ENCODE assay signal across 1 cellular context in the genomic region with DNA sequence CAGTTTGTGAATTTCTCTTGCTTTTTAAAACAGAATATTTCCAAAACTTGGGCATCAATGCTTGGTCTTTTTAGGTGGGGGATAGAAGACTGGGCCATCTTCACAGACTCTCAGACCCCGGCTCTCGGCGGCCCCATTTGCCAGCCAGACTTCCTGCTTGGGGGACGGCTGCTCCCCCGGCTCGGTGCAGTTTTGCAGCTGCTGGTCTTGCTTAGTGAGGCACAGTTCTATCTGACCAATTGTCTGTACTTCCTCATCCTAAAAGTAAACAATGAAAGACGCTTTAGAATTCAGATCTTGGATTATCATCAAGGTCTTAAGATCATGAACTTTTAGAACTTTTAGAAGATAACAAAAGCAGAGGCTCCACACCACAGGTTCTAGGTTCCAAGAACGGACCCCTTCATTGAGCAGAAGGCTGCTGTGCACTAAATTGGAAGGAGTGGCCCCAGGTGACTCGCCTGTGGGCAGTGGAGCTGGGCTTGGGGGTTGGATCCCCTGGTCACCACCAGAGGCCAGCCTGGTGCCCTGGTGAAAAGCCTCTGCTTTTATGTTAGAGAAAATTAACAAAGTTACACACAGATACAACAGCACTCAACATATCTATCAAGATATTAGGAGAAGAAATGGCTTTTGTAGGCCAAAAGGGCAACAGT.
TF ChIP-seq lines count a peak whose summit lies in the region.

No MANE protein-coding gene starts in this region.

TF ChIP-seq in WTC11, 78 proteins besides CTCF, POLR2A, EP300 and RAD21 (continued from another document):
- TF ChIP-seq ATF2 (CRISPR knock-in tag; IDR thresholded peaks at IDR 0.05; ENCODE audit: borderline replicate concordance, low read depth) (no peak), NR1H2 (CRISPR knock-in tag; IDR thresholded peaks at IDR 0.05) (no peak), CDX4 (CRISPR knock-in tag; IDR thresholded peaks at IDR 0.05; ENCODE audit: borderline replicate concordance) (no peak)
TF ChIP-seq in WTC11: peak in this region for 0.
